ENCODE assay signal across 18 cellular contexts in the genomic region with DNA sequence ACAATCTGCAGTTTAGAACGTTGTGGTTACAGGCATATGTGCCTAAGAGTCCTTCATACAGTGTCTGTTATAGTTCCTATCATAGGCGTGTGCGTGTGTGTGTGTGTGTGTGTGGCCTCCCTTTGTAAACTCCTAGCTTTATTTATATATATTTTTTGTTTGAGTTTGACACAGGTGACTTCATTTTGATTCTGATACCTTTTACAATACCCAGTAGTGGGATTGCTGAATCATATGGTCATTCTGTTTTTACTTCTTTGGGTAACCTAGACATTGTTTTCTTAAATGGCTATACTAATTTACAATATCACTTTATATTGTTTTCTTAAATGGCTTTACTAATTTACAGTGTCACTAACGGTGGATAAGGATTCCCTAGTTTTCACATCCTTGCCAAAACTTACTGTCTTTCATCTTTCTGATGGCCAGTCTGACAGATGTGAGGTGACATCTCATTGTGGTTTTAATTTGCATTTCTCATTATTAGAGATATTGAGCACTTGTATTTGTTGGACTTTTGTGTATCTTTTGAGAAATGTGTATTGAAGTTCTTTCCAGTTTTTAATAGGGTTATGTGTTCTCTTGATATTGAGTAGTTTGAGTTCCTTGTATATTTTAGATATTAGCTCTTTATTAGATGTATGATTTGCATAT.
DNase-seq lines count a peak whose midpoint lies in the region; ATAC-seq and TF ChIP-seq lines count a peak whose summit lies in the region.
"Had no signal": no experiment of that assay in that cellular context is flagged by ENCODE, and none has a peak within 500 bp of the region (broad histone marks: within the 10 kb centered on the region; RNA-seq: fewer than 3 reads in every experiment).

No MANE protein-coding gene starts in this region.

- no TSS peak for BruUV-seq in mammary epithelial cell (replicated peaks; lab: Mats Ljungman, UMichigan)

- H3K4me2 ChIP-seq in mammary epithelial cell (ENCODE audit: insufficient read depth, low read depth, low read length) = no peak overlapping the region
- H3K4me2 ChIP-seq: BLaER1 treated with 17β-estradiol and CSF1 and Interleukin-3, amounts not matched to agents 10 nM and 100 nM had no signal

- DNase-seq in endothelial cell (ENCODE audit: low spot score) (no peak), HuH-7 (ENCODE audit: low spot score) (no peak), mammary epithelial cell (no peak), LoVo (ENCODE audit: low spot score) (no peak)
- DNase-seq in activated CD4-positive, alpha-beta T cell treated with anti-CD3 and anti-CD28 coated beads for 4 hours = no peak
- DNase-seq: activated CD4-positive, alpha-beta T cell treated with anti-CD3 and anti-CD28 coated beads, Interleukin-2, amount 50 U/mL, for 1 hour; DND-41; NCI-H2029; NCI-H82; RPMI8226; substantia nigra had no signal

- no peak for TF ChIP-seq CTCF in endothelial cell (IDR thresholded peaks at IDR 0.05; ENCODE audit: unreplicated experiment)
- TF ChIP-seq CTCF in mammary epithelial cell (conservative IDR thresholded peaks at IDR 0.05 in 1 of 2, IDR thresholded peaks at IDR 0.05 in 1 of 2; ENCODE audit: extremely low read depth in 1 of 2, insufficient read depth in 1 of 2, low read depth in 1 of 2, low read length in 2 of 2) = no peak

- no peaks in the 10 kb centered on the region for H4K20me1 ChIP-seq in mammary epithelial cell (ENCODE audit: insufficient read depth, low read length)
- H4K20me1 ChIP-seq: BLaER1 treated with 17β-estradiol and CSF1 and Interleukin-3, amounts not matched to agents 10 nM and 100 nM had no signal

- H3K4me1 ChIP-seq in mammary epithelial cell (ENCODE audit: insufficient read depth, low read length) = no peaks in the 10 kb centered on the region
- H3K4me1 ChIP-seq: BLaER1 treated with 17β-estradiol and CSF1 and Interleukin-3, amounts not matched to agents 10 nM and 100 nM; parathyroid adenoma had no signal

- peaks cover 8% of the 10 kb centered on the region for H3K4me1 Mint-ChIP-seq in endothelial cell (ENCODE audit: unreplicated experiment)

- no peaks in the 10 kb centered on the region for H3K9me3 Mint-ChIP-seq in endothelial cell (ENCODE audit: unreplicated experiment)

- H3K4me3 ChIP-seq in mammary epithelial cell (replicated peaks in 1 of 3; ENCODE audit: insufficient read depth in 1 of 3, low read depth in 2 of 3, low read length in 3 of 3) = no peak overlapping the region
- H3K4me3 ChIP-seq: BLaER1 treated with 17β-estradiol and CSF1 and Interleukin-3, amounts not matched to agents 10 nM and 100 nM; coronary artery had no signal

- WGBS in mammary epithelial cell (ENCODE audit: low coverage, missing lambda C conversion rate) = 74% methylated on average over 4 of the region's 4 CpGs

- intact Hi-C loops in mammary epithelial cell (cut with micrococcal nuclease) = no loop called here

- H3K36me3 Mint-ChIP-seq in endothelial cell (ENCODE audit: low read depth, unreplicated experiment) = no peaks in the 10 kb centered on the region

- in situ Hi-C loops in mammary epithelial cell (cut with MboI; ENCODE audit: low sequenced_read_pairs in 2 of 2) = loop anchor here in 1 of 2 donors (25.0 kb wide), 2 partner anchors 254 to 979 kb away; partner anchors contain the start of gene SPRY1

- dilution Hi-C loops in mammary epithelial cell (cut with HindIII; ENCODE audit: low sequenced_read_pairs) = no loop called here

- no peaks in the 10 kb centered on the region for H3K9me3 ChIP-seq in mammary epithelial cell (replicated peaks; ENCODE audit: insufficient read depth, low read length)
- H3K9me3 ChIP-seq: BLaER1 treated with 17β-estradiol and CSF1 and Interleukin-3, amounts not matched to agents 10 nM and 100 nM had no signal

- no peaks in the 10 kb centered on the region for H3K27me3 ChIP-seq in mammary epithelial cell (ENCODE audit: insufficient read depth, low read length)
- H3K27me3 ChIP-seq: BLaER1 treated with 17β-estradiol and CSF1 and Interleukin-3, amounts not matched to agents 10 nM and 100 nM had no signal

- H3K36me3 ChIP-seq in mammary epithelial cell (ENCODE audit: insufficient read depth, low read length) = no peaks in the 10 kb centered on the region
- H3K36me3 ChIP-seq: BLaER1 treated with 17β-estradiol and CSF1 and Interleukin-3, amounts not matched to agents 10 nM and 100 nM had no signal

- H3K27ac ChIP-seq in mammary epithelial cell (ENCODE audit: insufficient read depth, low read depth, low read length) = no peak overlapping the region
- H3K27ac ChIP-seq: BLaER1 treated with 17β-estradiol and CSF1 and Interleukin-3, amounts not matched to agents 10 nM and 100 nM; coronary artery; parathyroid adenoma had no signal

- no peak overlapping the region for H2AFZ ChIP-seq in mammary epithelial cell (ENCODE audit: low read depth, low read length)
- H2AFZ ChIP-seq: parathyroid adenoma had no signal

- no peaks in the 10 kb centered on the region for H3K79me2 ChIP-seq in mammary epithelial cell (ENCODE audit: insufficient read depth, low read length)
- H3K79me2 ChIP-seq: parathyroid adenoma had no signal

- CTCF ChIA-PET in mammary epithelial cell (lab: Charles Lee; ENCODE audit: low non-redundant PET) = no interaction called here

- H3K4me3 Mint-ChIP-seq in endothelial cell (ENCODE audit: unreplicated experiment) = no peak overlapping the region

- H3K27me3 Mint-ChIP-seq in endothelial cell (ENCODE audit: unreplicated experiment) = no peaks in the 10 kb centered on the region

- ATAC-seq in GM19035 (IDR thresholded peaks at IDR 0.05; ENCODE audit: unreplicated experiment) (peak; percentile 85), GM21723 (IDR thresholded peaks at IDR 0.05; ENCODE audit: unreplicated experiment) (peak; percentile 86), HG03064 (IDR thresholded peaks at IDR 0.05; ENCODE audit: low read depth, unreplicated experiment) (peak; percentile 60)
- ATAC-seq: esophagus mucosa had no signal

- peak overlapping the region; percentile 65 for H3K27ac Mint-ChIP-seq in endothelial cell (ENCODE audit: unreplicated experiment)

- H3K9ac ChIP-seq in mammary epithelial cell (ENCODE audit: insufficient read depth, low read length) = no peak overlapping the region
- H3K9ac ChIP-seq: BLaER1 treated with 17β-estradiol and CSF1 and Interleukin-3, amounts not matched to agents 10 nM and 100 nM; parathyroid adenoma had no signal
